ENCODE assay signal across 13 cellular contexts in the genomic region with DNA sequence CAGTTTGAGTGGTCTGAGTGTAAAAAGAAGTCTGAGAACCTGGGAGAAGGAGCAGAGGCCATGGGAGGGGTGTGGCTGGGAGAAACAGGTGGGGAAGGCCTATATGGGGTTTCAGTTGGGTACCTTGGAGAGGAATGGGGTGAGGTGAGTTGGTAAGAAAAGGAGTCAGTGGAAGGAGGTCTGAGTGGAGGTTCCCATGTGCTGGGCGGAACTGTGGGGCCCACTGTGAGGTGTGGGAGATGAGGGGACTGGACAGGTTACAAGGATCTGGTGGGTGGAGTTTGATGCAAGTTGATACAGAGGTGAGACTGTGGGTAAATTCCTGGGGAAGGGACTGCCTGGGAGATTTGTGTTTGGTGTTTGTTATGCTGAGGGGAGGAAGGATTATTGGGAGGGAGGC. TPM values are rescaled to one million over a fixed set of nuclear protein-coding genes. Genes with fewer than 3 reads are reported as not detected.
DNase-seq lines count a peak whose midpoint lies in the region; ATAC-seq, FAIRE-seq and TF ChIP-seq lines count a peak whose summit lies in the region.
"Had no signal": no experiment of that assay in that cellular context is flagged by ENCODE, and none has a peak within 500 bp of the region (broad histone marks: within the 10 kb centered on the region; RNA-seq: fewer than 3 reads in every experiment).

No MANE protein-coding gene starts in this region.

- POLR2A ChIA-PET in A549 (lab: Yijun Ruan, JAX): no interaction called here

- H3K4me1 Mint-ChIP-seq in activated T-helper 1 cell treated with anti-CD3 and anti-CD28 coated beads, Interleukin-12 subunit alpha, Interleukin-12 subunit beta, Interleukin-2, Interleukin-4 antibody, amounts not matched to agents 30 ng/mL and 10 ng/mL and 1 ng/mL, durations not matched to agents 14 hours and 24 hours and 36 hours (ENCODE audit: low read depth): peaks cover 44% of the 10 kb centered on the region
- H3K4me1 Mint-ChIP-seq in memory B cell: peaks cover 36% of the 10 kb centered on the region

- H3K9me2 ChIP-seq in DOHH2 (replicated peaks; ENCODE audit: control insufficient read depth, low read length): no peaks in the 10 kb centered on the region

- H3K27ac Mint-ChIP-seq in activated T-helper 1 cell treated with anti-CD3 and anti-CD28 coated beads, Interleukin-12 subunit alpha, Interleukin-12 subunit beta, Interleukin-2, Interleukin-4 antibody, amounts not matched to agents 30 ng/mL and 10 ng/mL and 1 ng/mL, durations not matched to agents 14 hours and 24 hours and 36 hours: peak overlapping the region; percentile 87
- H3K27ac Mint-ChIP-seq in memory B cell: peak overlapping the region; percentile 99

- TF ChIP-seq POLR2A in A549 (IDR thresholded peaks at IDR 0.05; ENCODE audit: low read length): no peak
- TF ChIP-seq POLR2A in prostate gland (IDR thresholded peaks at IDR 0.05): no peak

- peak overlapping the region; percentile 93 for H3K4me3 Mint-ChIP-seq in activated T-helper 1 cell treated with anti-CD3 and anti-CD28 coated beads, Interleukin-12 subunit alpha, Interleukin-12 subunit beta, Interleukin-2, Interleukin-4 antibody, amounts not matched to agents 30 ng/mL and 10 ng/mL and 1 ng/mL, durations not matched to agents 14 hours and 24 hours and 36 hours
- H3K4me3 Mint-ChIP-seq in memory B cell: peak overlapping the region; percentile 32

- H3K9me3 Mint-ChIP-seq in activated T-helper 1 cell treated with anti-CD3 and anti-CD28 coated beads, Interleukin-12 subunit alpha, Interleukin-12 subunit beta, Interleukin-2, Interleukin-4 antibody, amounts not matched to agents 30 ng/mL and 10 ng/mL and 1 ng/mL, durations not matched to agents 14 hours and 24 hours and 36 hours: no peaks in the 10 kb centered on the region
- no peaks in the 10 kb centered on the region for H3K9me3 Mint-ChIP-seq in memory B cell

- TF ChIP-seq RAD21 in A549 (conservative IDR thresholded peaks at IDR 0.05 in 1 of 2, IDR thresholded peaks at IDR 0.05 in 1 of 2): no peak

- no peaks in the 10 kb centered on the region for H3K27me3 Mint-ChIP-seq in activated T-helper 1 cell treated with anti-CD3 and anti-CD28 coated beads, Interleukin-12 subunit alpha, Interleukin-12 subunit beta, Interleukin-2, Interleukin-4 antibody, amounts not matched to agents 30 ng/mL and 10 ng/mL and 1 ng/mL, durations not matched to agents 14 hours and 24 hours and 36 hours (ENCODE audit: insufficient read depth)
- H3K27me3 Mint-ChIP-seq in memory B cell: no peaks in the 10 kb centered on the region

- H3K36me3 ChIP-seq in DOHH2 (ENCODE audit: control insufficient read depth, low read length) (peaks cover 59% of the 10 kb centered on the region), prostate gland (peaks cover 6 to 18% of the 10 kb centered on the region in 2 donors)

- TF ChIP-seq EP300 in A549 (IDR thresholded peaks at IDR 0.05): no peak

- H3K27me3 ChIP-seq in DOHH2 (ENCODE audit: control insufficient read depth, low read length) (no peaks in the 10 kb centered on the region), right cardiac atrium (ENCODE audit: control insufficient read depth, insufficient read depth) (no peaks in the 10 kb centered on the region), prostate gland (replicated peaks; ENCODE audit: insufficient read depth) (no peaks in the 10 kb centered on the region)

- no peaks in the 10 kb centered on the region for H3K9me3 ChIP-seq in A549
- no peaks in the 10 kb centered on the region for H3K9me3 ChIP-seq in DOHH2 (ENCODE audit: control insufficient read depth, insufficient read depth, low read length)
- no peaks in the 10 kb centered on the region for H3K9me3 ChIP-seq in right cardiac atrium (ENCODE audit: control insufficient read depth, low read length)
- H3K9me3 ChIP-seq in prostate gland: no peaks in the 10 kb centered on the region

- no peak for TF ChIP-seq CTCF in A549 (IDR thresholded peaks at IDR 0.05)
- no peak for TF ChIP-seq CTCF in DOHH2 (IDR thresholded peaks at IDR 0.05; ENCODE audit: low read depth, low read length, poor library complexity, severe bottlenecking)
- no peak for TF ChIP-seq CTCF in prostate gland (IDR thresholded peaks at IDR 0.05)

- H3F3A ChIP-seq in DOHH2 (ENCODE audit: control insufficient read depth, insufficient read depth): peaks cover 12% of the 10 kb centered on the region

- H3K4me1 ChIP-seq in A549 (peaks cover 33% of the 10 kb centered on the region), DOHH2 (ENCODE audit: control insufficient read depth, low read length) (peaks cover 20% of the 10 kb centered on the region), right cardiac atrium (ENCODE audit: control insufficient read depth, insufficient read depth, low read length) (no peaks in the 10 kb centered on the region), prostate gland (replicated peaks) (peaks cover 5% of the 10 kb centered on the region)

- peak overlapping the region; percentile 99 for H3K4me2 ChIP-seq in A549
- peak overlapping the region; percentile 89 for H3K4me2 ChIP-seq in DOHH2 (ENCODE audit: low read length)

- H3K27ac ChIP-seq in A549 (peak overlapping the region in 1 of 2 experiments; percentile 91; a peak in 2 of 6 replicates), DOHH2 (ENCODE audit: low read depth, low read length) (no peak overlapping the region), right cardiac atrium (ENCODE audit: low read length) (no peak overlapping the region), prostate gland (no peak overlapping the region)

- DNase-seq in A549 (ENCODE audit: low read depth in 1 of 2, low spot score in 1 of 2) (no peak), memory B cell (ENCODE audit: low spot score in 2 of 2) (no peak), NCI-H446 (lab: John Stamatoyannopoulos, UW) (no peak), right cardiac atrium (no peak), prostate gland (ENCODE audit: low spot score) (no peak)
- DNase-seq in activated T-helper 1 cell treated with anti-CD3 and anti-CD28 coated beads, Interleukin-12 subunit alpha, Interleukin-12 subunit beta, Interleukin-2, Interleukin-4 antibody, amounts not matched to agents 30 ng/mL and 10 ng/mL and 1 ng/mL, durations not matched to agents 14 hours and 24 hours and 36 hours (ENCODE audit: low spot score): no peak
- DNase-seq: activated CD4-positive, alpha-beta T cell treated with anti-CD3 and anti-CD28 coated beads, Interleukin-2, amount 50 U/mL, for 48 hours; kidney glomerular epithelial cell; NCI-H2081 had no signal

- CTCF ChIA-PET in A549 (lab: Yijun Ruan, JAX): interaction anchor here (1.0 to 6.8 kb wide), 6 partner anchors 17 to 107 kb away, joined by 3 to 78 read pairs (median 6); no protein-coding TSS in a partner anchor

- no peak overlapping the region for H3K4me3 ChIP-seq in A549
- H3K4me3 ChIP-seq in DOHH2 (ENCODE audit: low read length): peak overlapping the region; percentile 77; the same call in 1 of the 2 replicates
- H3K4me3 ChIP-seq in right cardiac atrium (ENCODE audit: low read length): no peak overlapping the region
- H3K4me3 ChIP-seq in prostate gland: no peak overlapping the region

- H3K79me2 ChIP-seq in DOHH2 (ENCODE audit: control insufficient read depth, low read length): peaks cover 72% of the 10 kb centered on the region

- intact Hi-C loops in activated T-helper 1 cell treated with anti-CD3 and anti-CD28 coated beads, Interleukin-12 subunit alpha, Interleukin-12 subunit beta, Interleukin-2, Interleukin-4 antibody, amounts not matched to agents 30 ng/mL and 10 ng/mL and 1 ng/mL, durations not matched to agents 14 hours and 24 hours and 36 hours (cut with micrococcal nuclease): loop anchor here (5.0 kb wide), 2 partner anchors 204 to 344 kb away; no protein-coding TSS in a partner anchor
- intact Hi-C loops in right cardiac atrium (cut with DNase I) (no loop called here), prostate gland (cut with DNase I) (no loop called here)

- FAIRE-seq in A549 (lab: Jason Lieb, UNC): no peak
- FAIRE-seq: bronchial epithelial cell, GM12891 had no signal

- 92% methylated on average over 1 of the region's 1 CpG for WGBS in A549 (ENCODE audit: missing lambda C conversion rate)
- WGBS in right cardiac atrium: 89% methylated on average over 1 of the region's 1 CpG
- WGBS in prostate gland: 89% methylated on average over 1 of the region's 1 CpG

- ATAC-seq in A549 (no peak), memory B cell (ENCODE audit: low read depth) (no peak), HG03135 (IDR thresholded peaks at IDR 0.05; ENCODE audit: unreplicated experiment) (no peak), right cardiac atrium (no peak)

- H4K20me1 ChIP-seq in DOHH2 (ENCODE audit: control insufficient read depth, insufficient read depth, low read depth, low read length): peaks cover 22% of the 10 kb centered on the region

- peaks cover 36% of the 10 kb centered on the region for H3K36me3 Mint-ChIP-seq in activated T-helper 1 cell treated with anti-CD3 and anti-CD28 coated beads, Interleukin-12 subunit alpha, Interleukin-12 subunit beta, Interleukin-2, Interleukin-4 antibody, amounts not matched to agents 30 ng/mL and 10 ng/mL and 1 ng/mL, durations not matched to agents 14 hours and 24 hours and 36 hours (ENCODE audit: low read depth)
- peaks cover 8% of the 10 kb centered on the region for H3K36me3 Mint-ChIP-seq in memory B cell

RNA-seq across cellular contexts. Expression of gene ZNF574, which starts 2.1 kb away (rescaled TPM):
- 11.3 and 16.9 TPM in 2 replicates for polyA plus RNA-seq in A549 (2011; rRNA removed)
- polyA plus RNA-seq in A549 (2012; cell fraction: cytosol; rRNA removed): 17.0 and 26.0 TPM in 2 replicates
- polyA plus RNA-seq in A549 (2012; cell fraction: nucleus; rRNA removed): 31.8 and 49.4 TPM in 2 replicates
- polyA plus RNA-seq in A549 (2017; fragmentation: RNase III; extraction: RNeasy Plus Mini Kit Qiagen cat#74134 plus additional on column Dnase treatment): 20.9 to 21.8 TPM (median 21.1 TPM) in 3 replicates
- 41.8 and 63.4 TPM in 2 replicates for polyA minus RNA-seq in A549 (2011; rRNA and poly(A)+ RNA removed)
- total RNA-seq in activated T-helper 1 cell treated with anti-CD3 and anti-CD28 coated beads, Interleukin-12 subunit alpha, Interleukin-12 subunit beta, Interleukin-2, Interleukin-4 antibody, amounts not matched to agents 30 ng/mL and 10 ng/mL and 1 ng/mL, durations not matched to agents 14 hours and 24 hours and 36 hours: 17.5 and 17.8 TPM in 2 replicates
- 1 to 10 TPM; 8.4 to 9.3 (median 8.5) TPM for total RNA-seq in right cardiac atrium
- polyA plus RNA-seq in right cardiac atrium: 5.2 TPM
- total RNA-seq in prostate gland: 10 to 100 TPM; 24.4 to 44.1 TPM

RNA-seq across cellular contexts. Expression of gene GRIK5, which starts 8.1 kb away (rescaled TPM):
- polyA plus RNA-seq in A549 (2011; rRNA removed) (0.22 and 0.42 TPM in 2 replicates), A549 (2017; fragmentation: RNase III; extraction: RNeasy Plus Mini Kit Qiagen cat#74134 plus additional on column Dnase treatment) (0.30 to 0.54 TPM (median 0.45 TPM) in 3 replicates), right cardiac atrium (8.9 TPM)
- 0.26 and 0.32 TPM in 2 replicates for polyA plus RNA-seq in A549 (2012; cell fraction: cytosol; rRNA removed)
- polyA plus RNA-seq in A549 (2012; cell fraction: nucleus; rRNA removed): 1.6 and 2.0 TPM in 2 replicates
- polyA minus RNA-seq in A549 (2011; rRNA and poly(A)+ RNA removed): 0.12 and 0.34 TPM in 2 replicates
- total RNA-seq in activated T-helper 1 cell treated with anti-CD3 and anti-CD28 coated beads, Interleukin-12 subunit alpha, Interleukin-12 subunit beta, Interleukin-2, Interleukin-4 antibody, amounts not matched to agents 30 ng/mL and 10 ng/mL and 1 ng/mL, durations not matched to agents 14 hours and 24 hours and 36 hours: 3.9 TPM in 2 replicates
- total RNA-seq in right cardiac atrium (10 to 100 TPM; 12.5 to 18.3 (median 14.6) TPM), prostate gland (10 to 100 TPM in 1 of 2 donors, 1 to 10 TPM in 1; 1.3 to 25.2 TPM)

RNA-seq across cellular contexts. Expression of gene POU2F2, which starts 54.2 kb away (rescaled TPM):
- polyA plus RNA-seq in A549 (2011; rRNA removed): 0.15 and 0.16 TPM in 2 replicates
- polyA plus RNA-seq in A549 (2012; cell fraction: cytosol; rRNA removed): 0.13 and 0.14 TPM in 2 replicates
- polyA plus RNA-seq in A549 (2012; cell fraction: nucleus; rRNA removed): 0.56 and 0.83 TPM in 2 replicates
- 0.24 to 0.49 TPM (median 0.28 TPM) in 3 replicates for polyA plus RNA-seq in A549 (2017; fragmentation: RNase III; extraction: RNeasy Plus Mini Kit Qiagen cat#74134 plus additional on column Dnase treatment)
- 0.58 TPM in 1 of 2 replicates, not detected in the other for polyA minus RNA-seq in A549 (2011; rRNA and poly(A)+ RNA removed)
- 64.0 and 65.8 TPM in 2 replicates for total RNA-seq in activated T-helper 1 cell treated with anti-CD3 and anti-CD28 coated beads, Interleukin-12 subunit alpha, Interleukin-12 subunit beta, Interleukin-2, Interleukin-4 antibody, amounts not matched to agents 30 ng/mL and 10 ng/mL and 1 ng/mL, durations not matched to agents 14 hours and 24 hours and 36 hours
- total RNA-seq in right cardiac atrium: 1 to 10 TPM; 1.4 to 1.6 (median 1.6) TPM
- 0.77 TPM for polyA plus RNA-seq in right cardiac atrium
- 10 to 100 TPM in 1 of 2 donors, 1 to 10 TPM in 1; 3.4 to 17.4 TPM for total RNA-seq in prostate gland
